ENCODE assay signal across 9 cellular contexts in genomic region chr7:139681463-139681755, GRCh38.
DNase-seq lines count a peak whose midpoint lies in the region; ATAC-seq and TF ChIP-seq lines count a peak whose summit lies in the region.
"Had no signal": no experiment of that assay in that cellular context is flagged by ENCODE, and none has a peak within 500 bp of the region (broad histone marks: within the 10 kb centered on the region; RNA-seq: fewer than 3 reads in every experiment).

No MANE protein-coding gene starts in this region.

- H3K4me2 ChIP-seq in mammary epithelial cell (ENCODE audit: insufficient read depth, low read depth, low read length) (peak overlapping the region; percentile 54), Karpas-422 (ENCODE audit: low read depth, low read length, poor library complexity, severe bottlenecking) (no peak overlapping the region)

- peak in 1 of 3 donors; percentile 28 for ATAC-seq in natural killer cell

- H3K9me3 Mint-ChIP-seq in CD14-positive monocyte (peaks cover 0 to 8% (median 5%) of the 10 kb centered on the region in 7 donors), natural killer cell (peaks cover 0 to 3% of the 10 kb centered on the region in 2 donors)

- H3K4me1 ChIP-seq in mammary epithelial cell (ENCODE audit: insufficient read depth, low read length): peaks cover 49% of the 10 kb centered on the region
- no peaks in the 10 kb centered on the region for H3K4me1 ChIP-seq in Karpas-422 (ENCODE audit: low read length)

- H2AFZ ChIP-seq in mammary epithelial cell (ENCODE audit: low read depth, low read length): no peak overlapping the region
- H2AFZ ChIP-seq in Karpas-422 (ENCODE audit: low read length): no peak overlapping the region

- H3K36me3 Mint-ChIP-seq in CD14-positive monocyte (peaks cover 35 to 53% of the 10 kb centered on the region in 2 donors), natural killer cell (no peaks in the 10 kb centered on the region)

- dilution Hi-C loops in mammary epithelial cell (cut with HindIII; ENCODE audit: low sequenced_read_pairs): loop anchor here (5.0 kb wide), 1 partner anchor 41 kb away; no protein-coding TSS in a partner anchor

- H3K27ac ChIP-seq in mammary epithelial cell (ENCODE audit: insufficient read depth, low read depth, low read length) (peak overlapping the region; percentile 97), Karpas-422 (ENCODE audit: low read length) (no peak overlapping the region)

- peaks cover 45% of the 10 kb centered on the region for H3K4me1 Mint-ChIP-seq in CD14-positive monocyte
- H3K4me1 Mint-ChIP-seq in natural killer cell: peaks cover 62 to 79% of the 10 kb centered on the region in 2 donors

- H3K27ac Mint-ChIP-seq in CD14-positive monocyte (peak overlapping the region; percentile 85 to 96 (median 94)), natural killer cell (peak overlapping the region; percentile 88 to 94)

- in situ Hi-C loops in mammary epithelial cell (cut with MboI; ENCODE audit: low sequenced_read_pairs in 2 of 2): no loop called here

- H3K9me2 ChIP-seq in Karpas-422 (replicated peaks; ENCODE audit: insufficient read depth, low read length): 0 out of 2 replicates have a peak, but pooled peaks cover 2% of the 10 kb centered on the region

- H3K4me3 ChIP-seq in mammary epithelial cell (replicated peaks in 1 of 3; ENCODE audit: insufficient read depth in 1 of 3, low read depth in 2 of 3, low read length in 3 of 3) (no peak overlapping the region), Karpas-422 (ENCODE audit: low read length) (no peak overlapping the region)

- H3K4me3 Mint-ChIP-seq in CD14-positive monocyte (no peak overlapping the region), natural killer cell (peak overlapping the region; percentile 71)
- H3K4me3 Mint-ChIP-seq: WTC11 had no signal

- H3K27me3 ChIP-seq in mammary epithelial cell (ENCODE audit: insufficient read depth, low read length) (no peaks in the 10 kb centered on the region), Karpas-422 (ENCODE audit: low read length) (peaks cover 2% of the 10 kb centered on the region; the same call in 1 of the 2 replicates)

- TF ChIP-seq CTCF in CD14-positive monocyte (IDR thresholded peaks at IDR 0.05) (no peak), mammary epithelial cell (conservative IDR thresholded peaks at IDR 0.05 in 1 of 2, IDR thresholded peaks at IDR 0.05 in 1 of 2; ENCODE audit: extremely low read depth in 1 of 2, insufficient read depth in 1 of 2, low read depth in 1 of 2, low read length in 2 of 2) (no peak), natural killer cell (IDR thresholded peaks at IDR 0.05) (no peak)

- H3K9me3 ChIP-seq in mammary epithelial cell (replicated peaks; ENCODE audit: insufficient read depth, low read length) (no peaks in the 10 kb centered on the region), Karpas-422 (ENCODE audit: low read length) (no peaks in the 10 kb centered on the region)

- BruUV-seq in mammary epithelial cell (replicated peaks; lab: Mats Ljungman, UMichigan): no TSS peak

- H3K9ac ChIP-seq in mammary epithelial cell (ENCODE audit: insufficient read depth, low read length) (peak overlapping the region; percentile 57), Karpas-422 (ENCODE audit: low read length) (no peak overlapping the region)

- WGBS in mammary epithelial cell (ENCODE audit: low coverage, missing lambda C conversion rate): 73% methylated on average over 6 of the region's 6 CpGs

- DNase-seq in CD14-positive monocyte (ENCODE audit: low spot score) (no peak), NCI-H2227 treated with DMSO at 0.1 percent for 48 hours (lab: John Stamatoyannopoulos, UW) (peak; percentile 37), mammary epithelial cell (no peak), natural killer cell (no peak), hypothalamus (lab: John Stamatoyannopoulos, UW) (no peak), hippocampal formation (lab: John Stamatoyannopoulos, UW) (no peak), GM19240 (ENCODE audit: insufficient read length, low spot score) (no peak), Karpas-422 (no peak)

- H3K36me3 ChIP-seq in mammary epithelial cell (ENCODE audit: insufficient read depth, low read length) (no peaks in the 10 kb centered on the region), Karpas-422 (ENCODE audit: insufficient read depth, low read length) (no peaks in the 10 kb centered on the region)

- H4K20me1 ChIP-seq in mammary epithelial cell (ENCODE audit: insufficient read depth, low read length): no peaks in the 10 kb centered on the region
- H4K20me1 ChIP-seq in Karpas-422 (ENCODE audit: insufficient read depth, low read depth, low read length): no peaks in the 10 kb centered on the region

- CTCF ChIA-PET in mammary epithelial cell (lab: Charles Lee; ENCODE audit: low non-redundant PET): no interaction called here

- peaks cover 0 to 5% (median 0%) of the 10 kb centered on the region in 3 donors for H3K27me3 Mint-ChIP-seq in CD14-positive monocyte (ENCODE audit: low read depth in 3 of 3)
- H3K27me3 Mint-ChIP-seq in natural killer cell (ENCODE audit: low read depth in 2 of 2): no peaks in the 10 kb centered on the region

- intact Hi-C loops in CD14-positive monocyte (cut with micrococcal nuclease) (loop anchor here (2.0 to 5.0 kb wide), 2 partner anchors 34 to 41 kb away; no protein-coding TSS in a partner anchor), mammary epithelial cell (cut with micrococcal nuclease) (loop anchor here (1.0 to 5.0 kb wide), 3 partner anchors 25 to 796 kb away; partner anchors contain the start of gene MKRN1), natural killer cell (cut with micrococcal nuclease) (loop anchor here (2.0 kb wide), 1 partner anchor 35 kb away; no protein-coding TSS in a partner anchor)

- H3K79me2 ChIP-seq in mammary epithelial cell (ENCODE audit: insufficient read depth, low read length) (peaks cover 18% of the 10 kb centered on the region), Karpas-422 (ENCODE audit: low read length) (no peaks in the 10 kb centered on the region)
